ENCODE assay signal across 32 cellular contexts in the genomic region with DNA sequence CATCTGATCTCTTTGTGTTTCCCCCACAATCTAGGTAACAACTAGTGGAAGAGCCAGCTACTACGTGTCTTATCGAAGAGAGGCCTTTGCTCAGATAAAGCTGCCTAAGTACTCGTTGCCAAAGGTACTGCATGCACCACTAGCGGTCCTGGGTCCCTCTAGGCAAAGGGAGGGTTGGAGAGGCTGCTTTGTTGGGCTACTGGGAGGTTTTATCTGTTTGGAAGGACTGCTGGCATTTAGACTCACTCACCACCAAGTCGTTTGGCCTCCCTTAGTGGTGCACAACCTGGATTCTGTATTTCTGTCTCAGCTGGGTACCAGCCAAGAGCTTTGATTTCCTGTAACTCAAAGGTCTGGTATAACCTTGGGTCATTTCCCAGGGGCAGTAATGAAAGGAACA.
"Had no signal": no experiment of that assay in that cellular context is flagged by ENCODE, and none has a peak within 500 bp of the region (broad histone marks: within the 10 kb centered on the region; RNA-seq: fewer than 3 reads in every experiment).

No MANE protein-coding gene starts in this region.

- H3K9me3 ChIP-seq: adrenal gland, esophagus squamous epithelium, gastroesophageal sphincter had no signal

- H3K27me3 ChIP-seq: adrenal gland, brain microvascular endothelial cell, esophagus squamous epithelium, gastroesophageal sphincter had no signal

- FAIRE-seq: bronchial epithelial cell, colon had no signal

- H3K36me3 ChIP-seq: adrenal gland, brain microvascular endothelial cell, esophagus squamous epithelium, gastroesophageal sphincter, WERI-Rb-1 had no signal

- ATAC-seq: activated CD4-positive, CD25-positive, alpha-beta regulatory T cell treated with anti-CD3 and anti-CD28 coated beads, Interleukin-2, amount 50 U/mL, for 24 hours; activated CD8-positive, alpha-beta T cell treated with anti-CD3 and anti-CD28 coated beads for 36 hours; activated naive CD8-positive, alpha-beta T cell treated with anti-CD3 and anti-CD28 coated beads, Interleukin-2, amount 50 U/mL, for 24 hours; activated T-cell treated with anti-CD3 and anti-CD28 coated beads, Interleukin-2, amount 50 U/mL, for 4 hours; activated T-helper 17 cell treated with anti-CD3 and anti-CD28 coated beads, Interleukin-2, amount 50 U/mL, for 72 hours; effector memory CD8-positive, alpha-beta T cell; gastroesophageal sphincter; T-helper 17 cell had no signal

- H3K27ac ChIP-seq: adrenal gland, brain microvascular endothelial cell, esophagus squamous epithelium, gastroesophageal sphincter, WERI-Rb-1 had no signal

- H3K4me3 ChIP-seq: adrenal gland, esophagus squamous epithelium, gastroesophageal sphincter had no signal

- H3K4me1 ChIP-seq: adrenal gland, esophagus squamous epithelium, gastroesophageal sphincter had no signal

- DNase-seq: activated B cell treated with CpG ODN at 0.5 μM for 24 hours; activated CD4-positive, alpha-beta T cell treated with anti-CD3 and anti-CD28 coated beads for 48 hours; activated CD4-positive, alpha-beta T cell treated with anti-CD3 and anti-CD28 coated beads, Interleukin-2, amount 50 U/mL, for 1 hour; activated CD4-positive, alpha-beta T cell treated with anti-CD3 and anti-CD28 coated beads, Interleukin-2, amount 50 U/mL, for 48 hours; activated CD8-positive, alpha-beta memory T cell treated with anti-CD3 and anti-CD28 coated beads for 24 hours; activated CD8-positive, alpha-beta T cell treated with anti-CD3 and anti-CD28 coated beads for 36 hours; activated effector memory CD4-positive, alpha-beta T cell treated with Interleukin-2 at 50 U/mL for 16 hours; activated naive CD4-positive, alpha-beta T cell treated with anti-CD3 and anti-CD28 coated beads for 36 hours; activated naive CD8-positive, alpha-beta T cell treated with anti-CD3 and anti-CD28 coated beads for 36 hours; activated naive CD8-positive, alpha-beta T cell treated with anti-CD3 and anti-CD28 coated beads, Interleukin-2, amount 50 U/mL, for 24 hours; activated T-cell treated with anti-CD3 and anti-CD28 coated beads, Interleukin-2, amount 50 U/mL, for 4 hours; adrenal gland; amygdala; aorta; brain microvascular endothelial cell; caudate nucleus; cortex of kidney; dermis blood vessel endothelial cell; effector CD4-positive, alpha-beta T cell; effector memory CD8-positive, alpha-beta T cell; erythroblast; esophagus squamous epithelium; foreskin melanocyte; T-helper 1 cell; T-helper 17 cell; T1000; WERI-Rb-1 had no signal
